Comparison of ENCODE assay signal across 1 cellular context in the genomic region with DNA sequence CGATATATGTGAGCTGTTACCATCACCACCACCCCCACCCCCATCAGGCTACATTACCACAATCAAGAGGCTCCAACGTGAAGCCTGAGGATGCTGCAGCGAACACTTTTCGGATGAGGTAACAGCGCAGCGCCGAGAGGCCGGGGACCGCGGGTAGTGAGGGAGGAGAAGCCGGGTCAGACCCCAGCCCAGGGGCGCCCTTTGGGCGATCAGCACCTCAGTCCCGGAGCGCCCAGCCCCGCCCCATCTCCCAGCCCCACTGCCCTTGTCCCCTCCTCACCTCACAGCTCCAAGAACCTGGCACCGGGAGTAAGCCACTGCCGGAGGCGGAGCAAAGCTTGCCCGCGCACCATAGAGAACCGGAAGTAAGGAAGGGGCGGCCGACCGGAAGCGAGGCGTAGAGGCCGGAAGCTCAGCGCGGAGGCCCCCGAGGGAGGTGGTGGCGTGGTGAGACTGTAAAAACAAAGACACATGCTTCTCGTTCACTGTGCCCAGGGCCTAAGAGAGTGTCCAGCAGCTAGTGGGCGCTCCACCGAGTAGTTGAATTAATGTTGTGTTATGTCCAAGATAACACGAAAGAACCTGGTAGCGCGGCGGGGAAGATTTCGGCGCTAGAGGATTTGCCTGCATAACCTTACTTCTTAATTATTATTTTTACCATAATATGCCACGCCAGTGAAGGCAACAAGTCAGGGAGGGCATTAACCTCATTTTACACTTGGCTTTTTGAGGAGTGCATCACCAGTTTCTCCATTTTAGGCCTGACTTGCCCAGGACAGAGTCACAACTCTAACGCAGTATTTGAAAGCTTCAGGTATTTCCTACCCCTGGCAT.
TF ChIP-seq lines count a peak whose summit lies in the region.

Gene THOC5 (minus strand): TSS at position 367 of the 834 bp plus-strand sequence. CDS start 4,610 bp downstream, outside the sequence.

TF ChIP-seq in GM12878, 131 proteins besides CTCF, POLR2A, EP300 and RAD21 (continued from another document and continues in another):
- no peak for TF ChIP-seq REST (IDR thresholded peaks at IDR 0.05; ENCODE audit: low read depth, low read length)
- no peak for TF ChIP-seq BMI1 (IDR thresholded peaks at IDR 0.05; ENCODE audit: borderline replicate concordance)
- peak; percentile 54 for TF ChIP-seq PKNOX1 (IDR thresholded peaks at IDR 0.05)
- peak in 1 of 2 experiments; percentile 69; a peak in 2 of 4 replicates for TF ChIP-seq ETV6 (conservative IDR thresholded peaks at IDR 0.05 in 1 of 2, IDR thresholded peaks at IDR 0.05 in 1 of 2; ENCODE audit: borderline replicate concordance in 1 of 2, low read depth in 1 of 2)
- TF ChIP-seq CBX5 (IDR thresholded peaks at IDR 0.05; ENCODE audit: low read depth), result no peak
- no peak for TF ChIP-seq SUPT20H (IDR thresholded peaks at IDR 0.05; ENCODE audit: borderline replicate concordance, control insufficient read depth, low read depth, low read length)
- TF ChIP-seq EZH2 (IDR thresholded peaks at IDR 0.05; ENCODE audit: borderline replicate concordance, control insufficient read depth, low read depth, low read length), result no peak
- no peak for TF ChIP-seq FOXM1 (IDR thresholded peaks at IDR 0.05; ENCODE audit: low read depth, low read length)
- peak; percentile 86 for TF ChIP-seq SMAD5 (IDR thresholded peaks at IDR 0.05; ENCODE audit: low read depth)
- TF ChIP-seq NFXL1 (IDR thresholded peaks at IDR 0.05; ENCODE audit: borderline replicate concordance), result no peak
- TF ChIP-seq PML (IDR thresholded peaks at IDR 0.05; ENCODE audit: low read length), result peak; percentile 80
- TF ChIP-seq CUX1 (IDR thresholded peaks at IDR 0.05; ENCODE audit: insufficient replicate concordance, low read depth, low read length), result no peak
- peak; percentile 33 for TF ChIP-seq RUNX3 (IDR thresholded peaks at IDR 0.05; ENCODE audit: low read length)
- no peak for TF ChIP-seq MYB (IDR thresholded peaks at IDR 0.05; ENCODE audit: borderline replicate concordance, low read depth, low read length)
- no peak for TF ChIP-seq KDM1A (IDR thresholded peaks at IDR 0.05; ENCODE audit: borderline replicate concordance)
- TF ChIP-seq ATF2 (IDR thresholded peaks at IDR 0.05; ENCODE audit: low read length), result no peak
- TF ChIP-seq, protein P1, sequence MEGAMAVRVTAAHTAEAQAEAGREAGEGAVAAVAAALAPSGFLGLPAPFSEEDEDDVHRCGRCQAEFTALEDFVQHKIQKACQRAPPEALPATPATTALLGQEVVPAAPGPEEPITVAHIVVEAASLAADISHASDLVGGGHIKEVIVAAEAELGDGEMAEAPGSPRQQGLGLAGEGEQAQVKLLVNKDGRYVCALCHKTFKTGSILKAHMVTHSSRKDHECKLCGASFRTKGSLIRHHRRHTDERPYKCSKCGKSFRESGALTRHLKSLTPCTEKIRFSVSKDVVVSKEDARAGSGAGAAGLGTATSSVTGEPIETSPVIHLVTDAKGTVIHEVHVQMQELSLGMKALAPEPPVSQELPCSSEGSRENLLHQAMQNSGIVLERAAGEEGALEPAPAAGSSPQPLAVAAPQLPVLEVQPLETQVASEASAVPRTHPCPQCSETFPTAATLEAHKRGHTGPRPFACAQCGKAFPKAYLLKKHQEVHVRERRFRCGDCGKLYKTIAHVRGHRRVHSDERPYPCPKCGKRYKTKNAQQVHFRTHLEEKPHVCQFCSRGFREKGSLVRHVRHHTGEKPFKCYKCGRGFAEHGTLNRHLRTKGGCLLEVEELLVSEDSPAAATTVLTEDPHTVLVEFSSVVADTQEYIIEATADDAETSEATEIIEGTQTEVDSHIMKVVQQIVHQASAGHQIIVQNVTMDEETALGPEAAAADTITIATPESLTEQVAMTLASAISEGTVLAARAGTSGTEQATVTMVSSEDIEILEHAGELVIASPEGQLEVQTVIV (IDR thresholded peaks at IDR 0.05; ENCODE audit: borderline replicate concordance, partially characterized antibody), result peak; percentile 60
- TF ChIP-seq EGR1 (IDR thresholded peaks at IDR 0.05; ENCODE audit: borderline replicate concordance in 1 of 2, low read depth in 2 of 2, low read length in 2 of 2), result peak in 1 of 2 experiments; percentile 44; a peak in 1 of 3 replicates
- no peak for TF ChIP-seq ASH2L (IDR thresholded peaks at IDR 0.05; ENCODE audit: borderline replicate concordance, low read depth)
- TF ChIP-seq, protein P2, sequence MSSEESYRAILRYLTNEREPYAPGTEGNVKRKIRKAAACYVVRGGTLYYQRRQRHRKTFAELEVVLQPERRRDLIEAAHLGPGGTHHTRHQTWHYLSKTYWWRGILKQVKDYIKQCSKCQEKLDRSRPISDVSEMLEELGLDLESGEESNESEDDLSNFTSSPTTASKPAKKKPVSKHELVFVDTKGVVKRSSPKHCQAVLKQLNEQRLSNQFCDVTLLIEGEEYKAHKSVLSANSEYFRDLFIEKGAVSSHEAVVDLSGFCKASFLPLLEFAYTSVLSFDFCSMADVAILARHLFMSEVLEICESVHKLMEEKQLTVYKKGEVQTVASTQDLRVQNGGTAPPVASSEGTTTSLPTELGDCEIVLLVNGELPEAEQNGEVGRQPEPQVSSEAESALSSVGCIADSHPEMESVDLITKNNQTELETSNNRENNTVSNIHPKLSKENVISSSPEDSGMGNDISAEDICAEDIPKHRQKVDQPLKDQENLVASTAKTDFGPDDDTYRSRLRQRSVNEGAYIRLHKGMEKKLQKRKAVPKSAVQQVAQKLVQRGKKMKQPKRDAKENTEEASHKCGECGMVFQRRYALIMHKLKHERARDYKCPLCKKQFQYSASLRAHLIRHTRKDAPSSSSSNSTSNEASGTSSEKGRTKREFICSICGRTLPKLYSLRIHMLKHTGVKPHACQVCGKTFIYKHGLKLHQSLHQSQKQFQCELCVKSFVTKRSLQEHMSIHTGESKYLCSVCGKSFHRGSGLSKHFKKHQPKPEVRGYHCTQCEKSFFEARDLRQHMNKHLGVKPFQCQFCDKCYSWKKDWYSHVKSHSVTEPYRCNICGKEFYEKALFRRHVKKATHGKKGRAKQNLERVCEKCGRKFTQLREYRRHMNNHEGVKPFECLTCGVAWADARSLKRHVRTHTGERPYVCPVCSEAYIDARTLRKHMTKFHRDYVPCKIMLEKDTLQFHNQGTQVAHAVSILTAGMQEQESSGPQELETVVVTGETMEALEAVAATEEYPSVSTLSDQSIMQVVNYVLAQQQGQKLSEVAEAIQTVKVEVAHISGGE (CRISPR knock-in tag; IDR thresholded peaks at IDR 0.05), result peak; percentile 56; the same call in 1 of the 2 replicates
- no peak for TF ChIP-seq SPI1 (IDR thresholded peaks at IDR 0.05; ENCODE audit: borderline replicate concordance, insufficient read depth, low read depth, low read length)
- TF ChIP-seq NFIC (IDR thresholded peaks at IDR 0.05; ENCODE audit: low read depth, low read length), result no peak
- TF ChIP-seq ZNF384 (IDR thresholded peaks at IDR 0.05; ENCODE audit: borderline replicate concordance, low read depth, low read length), result no peak
- TF ChIP-seq, protein P3, sequence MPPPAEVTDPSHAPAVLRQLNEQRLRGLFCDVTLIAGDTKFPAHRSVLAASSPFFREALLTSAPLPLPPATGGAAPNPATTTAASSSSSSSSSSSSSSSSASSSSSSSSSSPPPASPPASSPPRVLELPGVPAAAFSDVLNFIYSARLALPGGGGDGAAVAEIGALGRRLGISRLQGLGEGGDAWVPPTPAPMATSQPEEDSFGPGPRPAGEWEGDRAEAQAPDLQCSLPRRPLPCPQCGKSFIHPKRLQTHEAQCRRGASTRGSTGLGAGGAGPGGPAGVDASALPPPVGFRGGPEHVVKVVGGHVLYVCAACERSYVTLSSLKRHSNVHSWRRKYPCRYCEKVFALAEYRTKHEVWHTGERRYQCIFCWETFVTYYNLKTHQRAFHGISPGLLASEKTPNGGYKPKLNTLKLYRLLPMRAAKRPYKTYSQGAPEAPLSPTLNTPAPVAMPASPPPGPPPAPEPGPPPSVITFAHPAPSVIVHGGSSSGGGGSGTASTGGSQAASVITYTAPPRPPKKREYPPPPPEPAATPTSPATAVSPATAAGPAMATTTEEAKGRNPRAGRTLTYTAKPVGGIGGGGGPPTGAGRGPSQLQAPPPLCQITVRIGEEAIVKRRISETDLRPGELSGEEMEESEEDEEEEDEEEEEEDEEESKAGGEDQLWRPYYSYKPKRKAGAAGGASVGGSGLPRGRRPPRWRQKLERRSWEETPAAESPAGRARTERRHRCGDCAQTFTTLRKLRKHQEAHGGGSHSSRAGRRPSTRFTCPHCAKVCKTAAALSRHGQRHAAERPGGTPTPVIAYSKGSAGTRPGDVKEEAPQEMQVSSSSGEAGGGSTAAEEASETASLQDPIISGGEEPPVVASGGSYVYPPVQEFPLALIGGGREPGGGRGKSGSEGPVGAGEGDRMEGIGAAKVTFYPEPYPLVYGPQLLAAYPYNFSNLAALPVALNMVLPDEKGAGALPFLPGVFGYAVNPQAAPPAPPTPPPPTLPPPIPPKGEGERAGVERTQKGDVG (CRISPR knock-in tag; IDR thresholded peaks at IDR 0.05), result no peak
- no peak for TF ChIP-seq STAT3 (IDR thresholded peaks at IDR 0.05; ENCODE audit: low read depth, low read length)
- TF ChIP-seq YY1 (IDR thresholded peaks at IDR 0.05; ENCODE audit: low read depth, low read length), result peak; percentile 58; the same call in 1 of the 2 replicates
- peak; percentile 76 for TF ChIP-seq IKZF1 (conservative IDR thresholded peaks at IDR 0.05)
